1 cellular context compared by ENCODE assay signal in the genomic region with DNA sequence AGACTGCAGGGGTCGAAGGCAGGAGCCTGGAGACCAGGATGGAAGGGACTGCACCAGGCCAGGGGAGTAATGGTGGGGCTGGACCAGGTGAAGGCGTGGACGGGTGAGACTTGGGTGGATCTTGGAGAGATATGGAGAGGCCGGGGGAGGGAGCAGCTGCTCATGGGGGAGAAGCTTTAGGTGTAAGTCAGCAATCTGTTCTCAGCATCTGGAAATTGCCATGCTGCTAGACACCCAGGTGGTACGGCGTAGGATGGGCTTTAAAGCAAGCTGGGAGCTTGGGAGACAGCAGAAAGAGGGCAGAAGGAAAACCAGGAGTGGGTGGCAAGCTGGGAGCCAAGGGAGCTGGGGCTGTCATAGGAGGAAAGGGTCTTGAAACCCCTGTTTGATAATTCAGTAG.
TF ChIP-seq lines count a peak whose summit lies in the region.

No MANE protein-coding gene starts in this region.

TF ChIP-seq in GM23338, 12 proteins besides CTCF, POLR2A, EP300 and RAD21 (continued from another document):
- TF ChIP-seq, protein P1, sequence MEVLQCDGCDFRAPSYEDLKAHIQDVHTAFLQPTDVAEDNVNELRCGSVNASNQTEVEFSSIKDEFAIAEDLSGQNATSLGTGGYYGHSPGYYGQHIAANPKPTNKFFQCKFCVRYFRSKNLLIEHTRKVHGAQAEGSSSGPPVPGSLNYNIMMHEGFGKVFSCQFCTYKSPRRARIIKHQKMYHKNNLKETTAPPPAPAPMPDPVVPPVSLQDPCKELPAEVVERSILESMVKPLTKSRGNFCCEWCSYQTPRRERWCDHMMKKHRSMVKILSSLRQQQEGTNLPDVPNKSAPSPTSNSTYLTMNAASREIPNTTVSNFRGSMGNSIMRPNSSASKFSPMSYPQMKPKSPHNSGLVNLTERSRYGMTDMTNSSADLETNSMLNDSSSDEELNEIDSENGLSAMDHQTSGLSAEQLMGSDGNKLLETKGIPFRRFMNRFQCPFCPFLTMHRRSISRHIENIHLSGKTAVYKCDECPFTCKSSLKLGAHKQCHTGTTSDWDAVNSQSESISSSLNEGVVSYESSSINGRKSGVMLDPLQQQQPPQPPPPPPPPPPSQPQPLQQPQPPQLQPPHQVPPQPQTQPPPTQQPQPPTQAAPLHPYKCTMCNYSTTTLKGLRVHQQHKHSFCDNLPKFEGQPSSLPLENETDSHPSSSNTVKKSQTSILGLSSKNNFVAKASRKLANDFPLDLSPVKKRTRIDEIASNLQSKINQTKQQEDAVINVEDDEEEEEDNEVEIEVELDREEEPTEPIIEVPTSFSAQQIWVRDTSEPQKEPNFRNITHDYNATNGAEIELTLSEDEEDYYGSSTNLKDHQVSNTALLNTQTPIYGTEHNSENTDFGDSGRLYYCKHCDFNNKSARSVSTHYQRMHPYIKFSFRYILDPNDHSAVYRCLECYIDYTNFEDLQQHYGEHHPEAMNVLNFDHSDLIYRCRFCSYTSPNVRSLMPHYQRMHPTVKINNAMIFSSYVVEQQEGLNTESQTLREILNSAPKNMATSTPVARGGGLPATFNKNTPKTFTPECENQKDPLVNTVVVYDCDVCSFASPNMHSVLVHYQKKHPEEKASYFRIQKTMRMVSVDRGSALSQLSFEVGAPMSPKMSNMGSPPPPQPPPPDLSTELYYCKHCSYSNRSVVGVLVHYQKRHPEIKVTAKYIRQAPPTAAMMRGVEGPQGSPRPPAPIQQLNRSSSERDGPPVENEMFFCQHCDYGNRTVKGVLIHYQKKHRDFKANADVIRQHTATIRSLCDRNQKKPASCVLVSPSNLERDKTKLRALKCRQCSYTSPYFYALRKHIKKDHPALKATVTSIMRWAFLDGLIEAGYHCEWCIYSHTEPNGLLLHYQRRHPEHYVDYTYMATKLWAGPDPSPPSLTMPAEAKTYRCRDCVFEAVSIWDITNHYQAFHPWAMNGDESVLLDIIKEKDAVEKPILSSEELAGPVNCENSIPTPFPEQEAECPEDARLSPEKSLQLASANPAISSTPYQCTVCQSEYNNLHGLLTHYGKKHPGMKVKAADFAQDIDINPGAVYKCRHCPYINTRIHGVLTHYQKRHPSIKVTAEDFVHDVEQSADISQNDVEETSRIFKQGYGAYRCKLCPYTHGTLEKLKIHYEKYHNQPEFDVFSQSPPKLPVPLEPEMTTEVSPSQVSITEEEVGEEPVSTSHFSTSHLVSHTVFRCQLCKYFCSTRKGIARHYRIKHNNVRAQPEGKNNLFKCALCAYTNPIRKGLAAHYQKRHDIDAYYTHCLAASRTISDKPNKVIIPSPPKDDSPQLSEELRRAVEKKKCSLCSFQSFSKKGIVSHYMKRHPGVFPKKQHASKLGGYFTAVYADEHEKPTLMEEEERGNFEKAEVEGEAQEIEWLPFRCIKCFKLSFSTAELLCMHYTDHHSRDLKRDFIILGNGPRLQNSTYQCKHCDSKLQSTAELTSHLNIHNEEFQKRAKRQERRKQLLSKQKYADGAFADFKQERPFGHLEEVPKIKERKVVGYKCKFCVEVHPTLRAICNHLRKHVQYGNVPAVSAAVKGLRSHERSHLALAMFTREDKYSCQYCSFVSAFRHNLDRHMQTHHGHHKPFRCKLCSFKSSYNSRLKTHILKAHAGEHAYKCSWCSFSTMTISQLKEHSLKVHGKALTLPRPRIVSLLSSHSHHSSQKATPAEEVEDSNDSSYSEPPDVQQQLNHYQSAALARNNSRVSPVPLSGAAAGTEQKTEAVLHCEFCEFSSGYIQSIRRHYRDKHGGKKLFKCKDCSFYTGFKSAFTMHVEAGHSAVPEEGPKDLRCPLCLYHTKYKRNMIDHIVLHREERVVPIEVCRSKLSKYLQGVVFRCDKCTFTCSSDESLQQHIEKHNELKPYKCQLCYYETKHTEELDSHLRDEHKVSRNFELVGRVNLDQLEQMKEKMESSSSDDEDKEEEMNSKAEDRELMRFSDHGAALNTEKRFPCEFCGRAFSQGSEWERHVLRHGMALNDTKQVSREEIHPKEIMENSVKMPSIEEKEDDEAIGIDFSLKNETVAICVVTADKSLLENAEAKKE (CRISPR knock-in tag; IDR thresholded peaks at IDR 0.05): no peak
- no peak for TF ChIP-seq NANOG (IDR thresholded peaks at IDR 0.05; ENCODE audit: borderline replicate concordance)
- TF ChIP-seq JUNB (IDR thresholded peaks at IDR 0.05; ENCODE audit: unreplicated experiment): no peak
- TF ChIP-seq, protein P2, sequence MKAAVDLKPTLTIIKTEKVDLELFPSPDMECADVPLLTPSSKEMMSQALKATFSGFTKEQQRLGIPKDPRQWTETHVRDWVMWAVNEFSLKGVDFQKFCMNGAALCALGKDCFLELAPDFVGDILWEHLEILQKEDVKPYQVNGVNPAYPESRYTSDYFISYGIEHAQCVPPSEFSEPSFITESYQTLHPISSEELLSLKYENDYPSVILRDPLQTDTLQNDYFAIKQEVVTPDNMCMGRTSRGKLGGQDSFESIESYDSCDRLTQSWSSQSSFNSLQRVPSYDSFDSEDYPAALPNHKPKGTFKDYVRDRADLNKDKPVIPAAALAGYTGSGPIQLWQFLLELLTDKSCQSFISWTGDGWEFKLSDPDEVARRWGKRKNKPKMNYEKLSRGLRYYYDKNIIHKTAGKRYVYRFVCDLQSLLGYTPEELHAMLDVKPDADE (IDR thresholded peaks at IDR 0.05): no peak
- TF ChIP-seq STAT1 (IDR thresholded peaks at IDR 0.05; ENCODE audit: unreplicated experiment): no peak
- no peak for TF ChIP-seq POLR2AphosphoS5 (IDR thresholded peaks at IDR 0.05; ENCODE audit: low read depth)
